In genomic region chr6:168576388-168576787, GRCh38 we compare ENCODE assay signal across 23 cellular contexts.
"Had no signal": no experiment of that assay in that cellular context is flagged by ENCODE, and none has a peak within 500 bp of the region (broad histone marks: within the 10 kb centered on the region; RNA-seq: fewer than 3 reads in every experiment).

No MANE protein-coding gene starts in this region.

- DNase-seq: hippocampal formation; kidney; left colon; left lung; lower lobe of right lung; mammary epithelial cell; mesenchymal stem cell; naive thymus-derived CD8-positive, alpha-beta T cell; nucleus accumbens; psoas muscle; right lobe of liver; stimulated activated CD4-positive, alpha-beta T cell treated with anti-CD3 and anti-CD28 coated beads, Interleukin-12 subunit alpha, Interleukin-12 subunit beta, amount 100 ng/mL, for 4 hours; stimulated activated CD4-positive, alpha-beta T cell treated with anti-CD3 and anti-CD28 coated beads, Interleukin-15, amount 100 ng/mL, for 24 hours; stimulated activated CD4-positive, alpha-beta T cell treated with anti-CD3 and anti-CD28 coated beads, Interleukin-2, amount 100 ng/mL, for 24 hours; stimulated activated CD4-positive, alpha-beta T cell treated with anti-CD3 and anti-CD28 coated beads, Interleukin-4, amount 100 ng/mL, for 1 hour; stimulated activated naive B cell treated with anti-CD40 and anti-IgM and Interleukin-4, amounts not matched to agents 10 μg/mL and 1 μg/mL and 100 μg/mL, for 72 hours; stimulated activated naive CD8-positive, alpha-beta T cell treated with anti-CD3 and anti-CD28 coated beads, Interleukin-15, Interleukin-2, amounts not matched to agents 100 U/mL and 50 U/mL, for 24 hours; substantia nigra; thyroid gland; transverse colon; upper lobe of left lung had no signal

- H3K9me3 ChIP-seq: left lung, lower lobe of right lung, psoas muscle, right lobe of liver, thyroid gland, transverse colon, upper lobe of left lung had no signal

- H3K4me3 ChIP-seq: left lung, lower lobe of right lung, psoas muscle, right lobe of liver, skin epidermis, thyroid gland, transverse colon, upper lobe of left lung had no signal

- ATAC-seq: left colon; left lung; lower lobe of right lung; naive thymus-derived CD8-positive, alpha-beta T cell; psoas muscle; right lobe of liver; stimulated activated naive B cell treated with anti-CD40 and anti-IgM and Interleukin-4, amounts not matched to agents 10 μg/mL and 1 μg/mL and 100 μg/mL, for 72 hours; stimulated activated naive CD8-positive, alpha-beta T cell treated with anti-CD3 and anti-CD28 coated beads, Interleukin-15, Interleukin-2, amounts not matched to agents 100 U/mL and 50 U/mL, for 24 hours had no signal

- H3K4me1 ChIP-seq: left lung, parathyroid adenoma, psoas muscle, right lobe of liver had no signal

- H3K27ac ChIP-seq: left lung, lower lobe of right lung, parathyroid adenoma, psoas muscle, right lobe of liver, skin epidermis, thyroid gland, upper lobe of left lung had no signal

- H3K36me3 ChIP-seq: left lung, lower lobe of right lung, right lobe of liver, thyroid gland, transverse colon, upper lobe of left lung had no signal

- H3K27me3 ChIP-seq: right lobe of liver, thyroid gland, transverse colon, upper lobe of left lung had no signal
